In genomic region chr3:118807349-118807748, GRCh38 we compare ENCODE assay signal across 3 cellular contexts.
TF ChIP-seq lines count a peak whose summit lies in the region.

No MANE protein-coding gene starts in this region.

TF ChIP-seq in SK-N-SH treated with all-trans-retinoic acid at 6 μM for 48 hours, 23 proteins besides CTCF, POLR2A, EP300 and RAD21:
- TF ChIP-seq ZNF8 (CRISPR knock-in tag; IDR thresholded peaks at IDR 0.05): peak; percentile 95

TF ChIP-seq in GM12878, 131 proteins besides CTCF, POLR2A, EP300 and RAD21:
- TF ChIP-seq IKZF2 (IDR thresholded peaks at IDR 0.05) (0 out of 4 replicates have a peak, but pooled peaks of 1 of the 2 experiments have one; percentile 4), ZNF217 (IDR thresholded peaks at IDR 0.05) (peak; percentile 80), ZNF24 (IDR thresholded peaks at IDR 0.05) (peak; percentile 91)

TF ChIP-seq in H1, 55 proteins besides CTCF, POLR2A, EP300 and RAD21:
- 0 out of 2 replicates have a peak, but pooled peaks have one; percentile 21 for TF ChIP-seq KDM1A (IDR thresholded peaks at IDR 0.05; ENCODE audit: borderline replicate concordance, low read length)
